11 cellular contexts compared by ENCODE assay signal in the genomic region with DNA sequence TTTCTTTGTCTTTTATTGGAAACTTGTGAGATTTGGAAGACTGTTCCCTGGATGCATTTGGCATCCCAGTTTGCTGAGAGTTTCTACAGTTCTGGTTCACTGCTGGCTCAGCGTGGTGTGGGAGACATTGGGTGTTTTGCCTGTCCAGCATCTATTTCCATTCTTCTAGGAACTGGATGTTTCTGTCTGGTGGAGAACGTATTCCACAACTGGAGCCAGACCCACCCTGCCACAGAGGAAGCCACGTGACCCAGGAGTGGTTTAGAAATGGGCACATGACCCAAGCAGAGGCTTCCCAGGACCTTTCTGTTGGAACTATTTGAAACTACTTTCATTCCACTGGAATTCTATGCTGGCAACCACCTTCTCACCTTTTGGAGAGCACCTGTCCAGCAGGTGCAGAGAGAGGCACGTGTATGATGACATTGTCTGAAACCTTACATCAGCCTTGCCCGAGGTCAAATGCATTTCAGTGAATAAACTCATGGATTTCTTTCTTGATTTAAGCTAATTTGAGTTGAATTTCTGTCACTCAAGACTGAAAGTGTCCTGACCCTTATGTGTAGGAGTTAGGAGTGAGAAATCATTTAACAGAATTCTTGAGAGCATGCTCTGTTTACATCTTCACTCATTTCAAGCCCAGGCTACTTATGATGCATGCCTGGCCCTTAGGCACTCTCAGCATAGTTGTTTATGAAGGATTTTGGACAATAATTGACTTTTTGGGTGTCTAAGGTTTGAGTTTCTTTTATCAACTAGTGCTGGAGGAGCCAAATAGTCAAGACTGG.
DNase-seq lines count a peak whose midpoint lies in the region; ATAC-seq and TF ChIP-seq lines count a peak whose summit lies in the region.
"Had no signal": no experiment of that assay in that cellular context is flagged by ENCODE, and none has a peak within 500 bp of the region (broad histone marks: within the 10 kb centered on the region; RNA-seq: fewer than 3 reads in every experiment).

No MANE protein-coding gene starts in this region.

- H2AFZ ChIP-seq in HCT116 (ENCODE audit: low read depth, low read length, poor library complexity, severe bottlenecking) (no peak overlapping the region), H9 (ENCODE audit: low read length) (no peak overlapping the region)

- H3K4me3 ChIP-seq in HCT116 (replicated peaks in 1 of 2; ENCODE audit: low read depth in 1 of 2, low read length in 2 of 2) = no peak overlapping the region
- H3K4me3 ChIP-seq in spleen = no peak overlapping the region
- H3K4me3 ChIP-seq: MG63 had no signal

- H3K4me3 Mint-ChIP-seq in activated CD8-positive, alpha-beta memory T cell treated with anti-CD3 and anti-CD28 coated beads, Interleukin-2, amount 10 ng/mL, durations not matched to agents 7 days and 5 days = peak overlapping the region; percentile 60
- peak overlapping the region; percentile 90 to 95 for H3K4me3 Mint-ChIP-seq in activated T-cell treated with anti-CD3 and anti-CD28 coated beads, Interleukin-2, amount 50 U/mL, for 72 hours
- H3K4me3 Mint-ChIP-seq in H9 (no peak overlapping the region), type B pancreatic cell (no peak overlapping the region)

- BruUV-seq in HCT116 (replicated peaks; lab: Mats Ljungman, UMichigan) = no TSS peak

- H3K27me3 ChIP-seq in HCT116 (ENCODE audit: insufficient read depth, low read length) = peaks cover 4% of the 10 kb centered on the region; the same call in 1 of the 2 replicates
- no peaks in the 10 kb centered on the region for H3K27me3 ChIP-seq in spleen (replicated peaks in 1 of 7)
- no peaks in the 10 kb centered on the region for H3K27me3 ChIP-seq in H9 (ENCODE audit: insufficient read depth, low read length)
- H3K27me3 ChIP-seq: MG63 had no signal

- H4K20me1 ChIP-seq in HCT116 (ENCODE audit: insufficient read depth) = no peaks in the 10 kb centered on the region
- H4K20me1 ChIP-seq in H9 (ENCODE audit: control insufficient read depth, insufficient read depth, insufficient read length) = no peaks in the 10 kb centered on the region

- no peak overlapping the region for H4K8ac ChIP-seq in H9 (replicated peaks; ENCODE audit: insufficient read length, low read depth, low read length)

- no peaks in the 10 kb centered on the region for H3K4me1 ChIP-seq in HCT116 (ENCODE audit: control insufficient read depth in 1 of 2, insufficient read depth in 2 of 2, low read length in 2 of 2)
- H3K4me1 ChIP-seq in spleen = peaks cover 4 to 49% (median 23%) of the 10 kb centered on the region in 6 donors
- H3K4me1 ChIP-seq in H9 (ENCODE audit: insufficient read depth, low read length) = no peaks in the 10 kb centered on the region

- TF ChIP-seq CTCF in HCT116 (IDR thresholded peaks at IDR 0.05 in 2 of 3, conservative IDR thresholded peaks at IDR 0.05 in 1 of 3; ENCODE audit: borderline replicate concordance in 1 of 3, insufficient read depth in 1 of 3, low read depth in 2 of 3, low read length in 2 of 3) (no peak), spleen (IDR thresholded peaks at IDR 0.05 in 8 of 11, conservative IDR thresholded peaks at IDR 0.05 in 3 of 11) (no peak), H9 (conservative IDR thresholded peaks at IDR 0.05) (no peak), type B pancreatic cell (conservative IDR thresholded peaks at IDR 0.05) (no peak)

- no peaks in the 10 kb centered on the region for H3K79me1 ChIP-seq in H9 (ENCODE audit: insufficient read depth, low read depth, low read length, poor library complexity, severe bottlenecking)

- no peak overlapping the region for H2BK15ac ChIP-seq in H9 (ENCODE audit: low read depth, low read length)

- H3K23me2 ChIP-seq in H9 (ENCODE audit: insufficient read length, low read depth, low read length, poor library complexity, severe bottlenecking) = no peaks in the 10 kb centered on the region

- no peak overlapping the region for H3K14ac ChIP-seq in H9 (ENCODE audit: insufficient read depth, low read length)

- H3K27ac ChIP-seq in HCT116 (ENCODE audit: low read depth, low read length) = no peak overlapping the region
- H3K27ac ChIP-seq in spleen = peak overlapping the region in 5 of 8 donors; percentile 6 to 80 (median 51)
- no peak overlapping the region for H3K27ac ChIP-seq in H9 (ENCODE audit: insufficient read length, low read depth, low read length)

- intact Hi-C loops in HCT116 (cut with micrococcal nuclease) (no loop called here), spleen (cut with DNase I; ENCODE audit: low total_unique reads) (no loop called here)

- no peak for TF ChIP-seq RAD21 in HCT116 (IDR thresholded peaks at IDR 0.05; ENCODE audit: low read depth)

- POLR2A ChIA-PET in HCT116 (lab: Charles Lee) = no interaction called here

- no peak overlapping the region for H3K56ac ChIP-seq in H9 (ENCODE audit: insufficient read length, low read depth, low read length)

- H3K79me2 ChIP-seq in HCT116 (ENCODE audit: insufficient read depth, low read length) = no peaks in the 10 kb centered on the region
- no peaks in the 10 kb centered on the region for H3K79me2 ChIP-seq in H9 (ENCODE audit: insufficient read depth, low read length)

- H3K9me3 Mint-ChIP-seq in activated CD8-positive, alpha-beta memory T cell treated with anti-CD3 and anti-CD28 coated beads, Interleukin-2, amount 10 ng/mL, durations not matched to agents 7 days and 5 days (ENCODE audit: low read depth) = no peaks in the 10 kb centered on the region
- peaks cover 3 to 4% of the 10 kb centered on the region in 2 donors for H3K9me3 Mint-ChIP-seq in activated T-cell treated with anti-CD3 and anti-CD28 coated beads, Interleukin-2, amount 50 U/mL, for 72 hours
- H3K9me3 Mint-ChIP-seq in H9 (no peaks in the 10 kb centered on the region; a peak in 2 of 5 replicates), type B pancreatic cell (peaks cover 10% of the 10 kb centered on the region)

- no peaks in the 10 kb centered on the region for H3K9me2 ChIP-seq in HCT116 (ENCODE audit: insufficient read depth)

- H2AK5ac ChIP-seq in H9 (ENCODE audit: insufficient read length, low read length) = no peak overlapping the region

- H2BK120ac ChIP-seq in H9 (ENCODE audit: low read depth, low read length, poor library complexity, severe bottlenecking) = no peak overlapping the region

- H3K9me3 ChIP-seq in HCT116 (ENCODE audit: control insufficient read depth in 1 of 2, insufficient read depth in 1 of 2, low read depth in 1 of 2, low read length in 2 of 2) (no peaks in the 10 kb centered on the region), spleen (no peaks in the 10 kb centered on the region), H9 (ENCODE audit: control insufficient read depth, low read depth, low read length) (no peaks in the 10 kb centered on the region)
- H3K9me3 ChIP-seq: MG63 had no signal

- no peak overlapping the region for H3T11ph ChIP-seq in H9 (ENCODE audit: low read length)

- H3K36me3 ChIP-seq in HCT116 (ENCODE audit: control insufficient read depth in 1 of 2, insufficient read depth in 2 of 2, low read length in 2 of 2) (no peaks in the 10 kb centered on the region), spleen (no peaks in the 10 kb centered on the region)
- H3K36me3 ChIP-seq: MG63 had no signal

- H2BK20ac ChIP-seq in H9 (ENCODE audit: low read depth, low read length, poor library complexity, severe bottlenecking) = no peak overlapping the region

- H3K9ac ChIP-seq in HCT116 (ENCODE audit: low read length) (no peak overlapping the region), H9 (ENCODE audit: extremely low read depth, insufficient read length, low read length) (no peak overlapping the region)

- H3K27ac Mint-ChIP-seq in activated CD8-positive, alpha-beta memory T cell treated with anti-CD3 and anti-CD28 coated beads, Interleukin-2, amount 10 ng/mL, durations not matched to agents 7 days and 5 days = peak overlapping the region; percentile 94
- peak overlapping the region; percentile 99 for H3K27ac Mint-ChIP-seq in activated T-cell treated with anti-CD3 and anti-CD28 coated beads, Interleukin-2, amount 50 U/mL, for 72 hours
- no peak overlapping the region for H3K27ac Mint-ChIP-seq in H9
- no peak overlapping the region for H3K27ac Mint-ChIP-seq in type B pancreatic cell

- no peak overlapping the region for H3K18ac ChIP-seq in H9 (ENCODE audit: insufficient read length, low read depth, low read length)

- ATAC-seq in activated CD8-positive, alpha-beta memory T cell treated with anti-CD3 and anti-CD28 coated beads, Interleukin-2, amount 10 ng/mL, durations not matched to agents 7 days and 5 days = no peak
- ATAC-seq in HCT116 = no peak
- ATAC-seq in activated T-cell treated with anti-CD3 and anti-CD28 coated beads, Interleukin-2, amount 50 U/mL, for 72 hours (replicated peaks in 1 of 2) = peak; percentile 53 to 59
- no peak for ATAC-seq in HG03342 (IDR thresholded peaks at IDR 0.05; ENCODE audit: unreplicated experiment)

- no peak overlapping the region for H4K5ac ChIP-seq in H9 (ENCODE audit: insufficient read length, low read depth, low read length)

- H3K23ac ChIP-seq in H9 (ENCODE audit: insufficient read length, low read depth, low read length) = no peak overlapping the region

- peaks cover 13% of the 10 kb centered on the region for H3K36me3 Mint-ChIP-seq in activated CD8-positive, alpha-beta memory T cell treated with anti-CD3 and anti-CD28 coated beads, Interleukin-2, amount 10 ng/mL, durations not matched to agents 7 days and 5 days
- peaks cover 19 to 29% of the 10 kb centered on the region in 2 donors for H3K36me3 Mint-ChIP-seq in activated T-cell treated with anti-CD3 and anti-CD28 coated beads, Interleukin-2, amount 50 U/mL, for 72 hours (ENCODE audit: insufficient read depth in 2 of 2)
- H3K36me3 Mint-ChIP-seq in H9 (ENCODE audit: insufficient read depth in 1 of 3, low read depth in 3 of 3) = peaks cover 0 to 1% (median 0%) of the 10 kb centered on the region in 3 experiments; a peak in 2 of 7 replicates
- H3K36me3 Mint-ChIP-seq in type B pancreatic cell = no peaks in the 10 kb centered on the region

- DNase-seq in activated CD8-positive, alpha-beta memory T cell treated with anti-CD3 and anti-CD28 coated beads, Interleukin-2, amount 10 ng/mL, durations not matched to agents 7 days and 5 days = no peak
- no peak for DNase-seq in activated CD8-positive, alpha-beta memory T cell treated with anti-CD3 and anti-CD28 coated beads, Interleukin-2, amount 50 U/mL, for 48 hours
- DNase-seq in HCT116 (ENCODE audit: low read depth, low spot score) = no peak
- DNase-seq in activated T-cell treated with anti-CD3 and anti-CD28 coated beads, Interleukin-2, amount 50 U/mL, for 72 hours = peak; percentile 34 to 39
- DNase-seq in spleen = no peak
- DNase-seq in H9 = no peak
- no peak for DNase-seq in type B pancreatic cell (ENCODE audit: extremely low spot score, unreplicated experiment)
- DNase-seq: foreskin melanocyte, kidney glomerular epithelial cell, MG63 had no signal

- H3K4me1 Mint-ChIP-seq in activated CD8-positive, alpha-beta memory T cell treated with anti-CD3 and anti-CD28 coated beads, Interleukin-2, amount 10 ng/mL, durations not matched to agents 7 days and 5 days = peaks cover 79% of the 10 kb centered on the region
- H3K4me1 Mint-ChIP-seq in activated T-cell treated with anti-CD3 and anti-CD28 coated beads, Interleukin-2, amount 50 U/mL, for 72 hours (ENCODE audit: low read depth) = peaks cover 77% of the 10 kb centered on the region
- H3K4me1 Mint-ChIP-seq in H9 (peaks cover 11 to 12% of the 10 kb centered on the region in 2 experiments), type B pancreatic cell (ENCODE audit: unreplicated experiment) (peaks cover 8% of the 10 kb centered on the region)

- RAD21 ChIA-PET in HCT116 (lab: Charles Lee; ENCODE audit: low non-redundant PET in 1 of 2, low total read pairs in 2 of 2, uncharacterized antibody in 2 of 2, unreplicated experiment in 2 of 2) = no interaction called here

- CTCF ChIA-PET in activated CD8-positive, alpha-beta memory T cell treated with anti-CD3 and anti-CD28 coated beads, Interleukin-2, amount 10 ng/mL, durations not matched to agents 7 days and 5 days (lab: Charles Lee) = interaction anchor here (1.1 to 5.4 kb wide), 6 partner anchors 10 to 85 kb away, joined by 3 to 44 read pairs (median 10); no protein-coding TSS in a partner anchor
- CTCF ChIA-PET in HCT116 (lab: Charles Lee) = no interaction called here

- 65 to 78% (median 76%) methylated on average over 5 of the region's 5 CpGs for WGBS in spleen, 5 donors
- WGBS in H9 (ENCODE audit: extremely low coverage, insufficient read length, low lambda C conversion rate) = no CpG with 5 or more reads among the region's 5 CpGs

- no peak overlapping the region for H2BK12ac ChIP-seq in H9 (ENCODE audit: insufficient read length, low read depth, low read length)

- no peak for TF ChIP-seq POLR2A in HCT116 (IDR thresholded peaks at IDR 0.05; ENCODE audit: borderline replicate concordance, extremely low read depth, insufficient read depth, insufficient read length)
- no peak for TF ChIP-seq POLR2A in spleen (IDR thresholded peaks at IDR 0.05)

- no peak overlapping the region for H4K91ac ChIP-seq in H9 (ENCODE audit: insufficient read length, low read depth, low read length)

- H3K4ac ChIP-seq in H9 (ENCODE audit: low read depth, low read length) = no peak overlapping the region

- no peak overlapping the region for H2BK5ac ChIP-seq in H9 (ENCODE audit: insufficient read length, low read length)

- H3K27me3 Mint-ChIP-seq in activated CD8-positive, alpha-beta memory T cell treated with anti-CD3 and anti-CD28 coated beads, Interleukin-2, amount 10 ng/mL, durations not matched to agents 7 days and 5 days = no peaks in the 10 kb centered on the region
- no peaks in the 10 kb centered on the region for H3K27me3 Mint-ChIP-seq in activated T-cell treated with anti-CD3 and anti-CD28 coated beads, Interleukin-2, amount 50 U/mL, for 72 hours (ENCODE audit: low read depth)
- H3K27me3 Mint-ChIP-seq in H9 (ENCODE audit: low read depth) (no peaks in the 10 kb centered on the region), type B pancreatic cell (peaks cover 6% of the 10 kb centered on the region)

- H3K4me2 ChIP-seq in HCT116 (ENCODE audit: low read length) (no peak overlapping the region), H9 (ENCODE audit: insufficient read depth, insufficient read length, low read length) (no peak overlapping the region)

Comparison
In these comparisons a context has a peak if more than half of its experiments do, and no peak if none do; other contexts are left out.
1. ATAC-seq: peak in activated T-cell treated with anti-CD3 and anti-CD28 coated beads, Interleukin-2, amount 50 U/mL, for 72 hours (2 of 2); none in activated CD8-positive, alpha-beta memory T cell treated with anti-CD3 and anti-CD28 coated beads, Interleukin-2, amount 10 ng/mL, durations not matched to agents 7 days and 5 days (single experiment), HCT116 (single experiment) and HG03342 (single experiment).
2. DNase-seq: peak in activated T-cell treated with anti-CD3 and anti-CD28 coated beads, Interleukin-2, amount 50 U/mL, for 72 hours (2 of 2); none in activated CD8-positive, alpha-beta memory T cell treated with anti-CD3 and anti-CD28 coated beads, Interleukin-2, amount 10 ng/mL, durations not matched to agents 7 days and 5 days (single experiment), activated CD8-positive, alpha-beta memory T cell treated with anti-CD3 and anti-CD28 coated beads, Interleukin-2, amount 50 U/mL, for 48 hours (single experiment), HCT116 (single experiment), spleen (single experiment), H9 (single experiment) and type B pancreatic cell (single experiment).
3. H3K27ac Mint-ChIP-seq: peak in activated CD8-positive, alpha-beta memory T cell treated with anti-CD3 and anti-CD28 coated beads, Interleukin-2, amount 10 ng/mL, durations not matched to agents 7 days and 5 days (single experiment) and activated T-cell treated with anti-CD3 and anti-CD28 coated beads, Interleukin-2, amount 50 U/mL, for 72 hours (single experiment); none in H9 (0 of 3) and type B pancreatic cell (single experiment).
4. H3K4me3 Mint-ChIP-seq: peak in activated CD8-positive, alpha-beta memory T cell treated with anti-CD3 and anti-CD28 coated beads, Interleukin-2, amount 10 ng/mL, durations not matched to agents 7 days and 5 days (single experiment) and activated T-cell treated with anti-CD3 and anti-CD28 coated beads, Interleukin-2, amount 50 U/mL, for 72 hours (2 of 2); none in H9 (0 of 2) and type B pancreatic cell (single experiment).
5. H3K27ac ChIP-seq: peak in spleen (5 of 8); none in HCT116 (single experiment) and H9 (single experiment).